18 cellular contexts compared by ENCODE assay signal in the genomic region with DNA sequence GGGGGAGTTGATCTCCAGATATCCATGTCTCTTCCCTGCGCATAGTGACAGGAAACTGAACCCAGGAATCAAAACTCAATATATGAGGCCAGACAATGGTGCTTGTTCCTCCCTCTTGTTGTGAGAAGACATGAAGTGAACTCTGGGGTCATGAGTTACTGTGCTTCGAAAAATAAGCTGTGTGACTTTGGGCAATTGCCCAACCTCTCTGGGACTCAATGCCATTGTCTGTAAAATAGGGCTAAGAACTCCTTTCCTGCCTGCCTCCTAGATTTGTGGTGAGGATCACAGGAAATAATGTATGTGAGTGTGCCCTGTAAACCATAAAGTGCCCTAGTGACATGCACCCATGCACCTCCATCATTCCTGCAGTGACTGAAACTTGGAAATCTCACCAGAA. TPM values are rescaled to one million over a fixed set of nuclear protein-coding genes. Genes with fewer than 3 reads are reported as not detected.
DNase-seq lines count a peak whose midpoint lies in the region; ATAC-seq, FAIRE-seq and TF ChIP-seq lines count a peak whose summit lies in the region.
"Had no signal": no experiment of that assay in that cellular context is flagged by ENCODE, and none has a peak within 500 bp of the region (broad histone marks: within the 10 kb centered on the region; RNA-seq: fewer than 3 reads in every experiment).

No MANE protein-coding gene starts in this region.

- peak overlapping the region; percentile 99 for H3K4me2 ChIP-seq in PC-9
- H3K4me2 ChIP-seq in GM23338 = no peak overlapping the region

- H3K4me1 ChIP-seq in PC-9 (replicated peaks; ENCODE audit: insufficient read depth) (peaks cover 84% of the 10 kb centered on the region), gastroesophageal sphincter (peaks cover 9 to 81% (median 18%) of the 10 kb centered on the region in 3 donors), GM23338 (ENCODE audit: insufficient read depth) (peaks cover 9% of the 10 kb centered on the region)

- no peak for TF ChIP-seq POLR2A in gastroesophageal sphincter (IDR thresholded peaks at IDR 0.05)

- H3K9me3 Mint-ChIP-seq in stimulated activated memory B cell treated with anti-CD40 and anti-IgM and Interleukin-4, amounts not matched to agents 10 μg/mL and 1 μg/mL and 100 μg/mL, for 72 hours = no peaks in the 10 kb centered on the region
- H3K9me3 Mint-ChIP-seq in GM23338 = peaks cover 9% of the 10 kb centered on the region
- H3K9me3 Mint-ChIP-seq: activated T-helper 2 cell treated with anti-CD3 and anti-CD28 coated beads, Interferon-gamma antibody, Interleukin-2, Interleukin-4, amounts not matched to agents 10 μg/mL and 5 μg/mL and 100 μg/mL, durations not matched to agents 14 hours and 24 hours and 36 hours; natural killer cell; stimulated activated effector memory CD8-positive, alpha-beta T cell treated with anti-CD3 and anti-CD28 coated beads, Interleukin-12 subunit alpha, Interleukin-12 subunit beta, amount 100 ng/mL, for 72 hours had no signal

- DNase-seq in GM19239 (ENCODE audit: insufficient read length, low spot score) = no peak
- no peak for DNase-seq in PC-9
- DNase-seq in GM23338 (ENCODE audit: low spot score) = no peak
- no peak for DNase-seq in activated naive CD4-positive, alpha-beta T cell (lab: John Stamatoyannopoulos, UW)
- no peak for DNase-seq in NCI-H345 treated with DMSO at 0.1 percent for 48 hours (lab: John Stamatoyannopoulos, UW; ENCODE audit: unreplicated experiment)
- no peak for DNase-seq in NCI-H2029 (lab: John Stamatoyannopoulos, UW)
- DNase-seq: DND-41, heart left ventricle, IMR-90, natural killer cell, OCI-M1 had no signal

- intact Hi-C loops in PC-9 (cut with micrococcal nuclease; ENCODE audit: unreplicated experiment) = loop anchor here (2.0 kb wide), 1 partner anchor 1105 kb away; the partner anchor contains the start of gene HBP1

- H3K4me3 ChIP-seq in PC-9 (no peak overlapping the region), gastroesophageal sphincter (no peak overlapping the region), GM23338 (no peak overlapping the region)
- H3K4me3 ChIP-seq: HAP-1, heart left ventricle, upper lobe of left lung had no signal

- H2AFZ ChIP-seq in PC-9 (no peak overlapping the region), GM23338 (no peak overlapping the region)

- H3K36me3 Mint-ChIP-seq in stimulated activated memory B cell treated with anti-CD40 and anti-IgM and Interleukin-4, amounts not matched to agents 10 μg/mL and 1 μg/mL and 100 μg/mL, for 72 hours = no peaks in the 10 kb centered on the region
- peaks cover 4% of the 10 kb centered on the region; the same call in 2 of the 3 replicates for H3K36me3 Mint-ChIP-seq in GM23338 (ENCODE audit: low read depth)
- H3K36me3 Mint-ChIP-seq: natural killer cell; stimulated activated effector memory CD8-positive, alpha-beta T cell treated with anti-CD3 and anti-CD28 coated beads, Interleukin-12 subunit alpha, Interleukin-12 subunit beta, amount 100 ng/mL, for 72 hours had no signal

- TF ChIP-seq CTCF in PC-9 (conservative IDR thresholded peaks at IDR 0.05) (no peak), gastroesophageal sphincter (IDR thresholded peaks at IDR 0.05) (no peak), GM23338 (conservative IDR thresholded peaks at IDR 0.05; ENCODE audit: low read depth in 2 of 2) (no peak)

- H4K20me1 ChIP-seq in PC-9 (ENCODE audit: insufficient read depth) = no peaks in the 10 kb centered on the region
- no peaks in the 10 kb centered on the region for H4K20me1 ChIP-seq in GM23338 (replicated peaks; ENCODE audit: insufficient read depth)

- no TSS peak for BruUV-seq in PC-9 (replicated peaks; lab: Mats Ljungman, UMichigan)

- CTCF ChIA-PET in PC-9 (lab: Charles Lee) = no interaction called here

- 92% methylated on average over 2 of the region's 2 CpGs; no CpG with 5 or more reads in 1 of the 2 donors for WGBS in gastroesophageal sphincter (ENCODE audit: low coverage in 1 of 2), 2 donors

- no peaks in the 10 kb centered on the region for H3K36me3 ChIP-seq in PC-9 (ENCODE audit: low read depth)
- H3K36me3 ChIP-seq in gastroesophageal sphincter = no peaks in the 10 kb centered on the region
- no peaks in the 10 kb centered on the region for H3K36me3 ChIP-seq in GM23338 (ENCODE audit: insufficient read depth)
- H3K36me3 ChIP-seq: HAP-1, heart left ventricle, upper lobe of left lung had no signal

- ATAC-seq in gastroesophageal sphincter (no peak), GM23338 (no peak)
- ATAC-seq in stimulated activated memory B cell treated with anti-CD40 and anti-IgM and Interleukin-4, amounts not matched to agents 10 μg/mL and 1 μg/mL and 100 μg/mL, for 72 hours = no peak
- ATAC-seq: activated CD4-positive, CD25-positive, alpha-beta regulatory T cell treated with anti-CD3 and anti-CD28 coated beads, Interleukin-2, amount 50 U/mL, for 24 hours; heart left ventricle; natural killer cell; stimulated activated effector memory CD8-positive, alpha-beta T cell treated with anti-CD3 and anti-CD28 coated beads, Interleukin-12 subunit alpha, Interleukin-12 subunit beta, amount 100 ng/mL, for 72 hours had no signal

- H3K27ac Mint-ChIP-seq in stimulated activated memory B cell treated with anti-CD40 and anti-IgM and Interleukin-4, amounts not matched to agents 10 μg/mL and 1 μg/mL and 100 μg/mL, for 72 hours = peak overlapping the region; percentile 86
- no peak overlapping the region for H3K27ac Mint-ChIP-seq in GM23338
- H3K27ac Mint-ChIP-seq: natural killer cell had no signal

- no peak overlapping the region for H3K4me3 Mint-ChIP-seq in stimulated activated memory B cell treated with anti-CD40 and anti-IgM and Interleukin-4, amounts not matched to agents 10 μg/mL and 1 μg/mL and 100 μg/mL, for 72 hours
- H3K4me3 Mint-ChIP-seq in GM23338 = no peak overlapping the region
- H3K4me3 Mint-ChIP-seq: natural killer cell; stimulated activated effector memory CD8-positive, alpha-beta T cell treated with anti-CD3 and anti-CD28 coated beads, Interleukin-12 subunit alpha, Interleukin-12 subunit beta, amount 100 ng/mL, for 72 hours had no signal

- H3K27ac ChIP-seq in PC-9 (peak overlapping the region; percentile 84), gastroesophageal sphincter (peak overlapping the region in 3 of 4 donors; percentile 85 to 91 (median 87)), GM23338 (ENCODE audit: low read depth) (no peak overlapping the region)

- H3K27me3 Mint-ChIP-seq in stimulated activated memory B cell treated with anti-CD40 and anti-IgM and Interleukin-4, amounts not matched to agents 10 μg/mL and 1 μg/mL and 100 μg/mL, for 72 hours = no peaks in the 10 kb centered on the region
- peaks cover 2% of the 10 kb centered on the region for H3K27me3 Mint-ChIP-seq in GM23338 (ENCODE audit: insufficient read depth, low read depth, poor library complexity)

- no peaks in the 10 kb centered on the region for H3K9me2 ChIP-seq in PC-9 (ENCODE audit: insufficient read depth)
- H3K9me2 ChIP-seq in GM23338 (ENCODE audit: insufficient read depth) = no peaks in the 10 kb centered on the region

- no peak for TF ChIP-seq EP300 in gastroesophageal sphincter (IDR thresholded peaks at IDR 0.05)

- POLR2A ChIA-PET in PC-9 (lab: Charles Lee; ENCODE audit: unreplicated experiment) = no interaction called here

- H3F3A ChIP-seq in PC-9 (ENCODE audit: insufficient read depth, low read depth) (peaks cover 61% of the 10 kb centered on the region), GM23338 (replicated peaks; ENCODE audit: low read depth) (no peaks in the 10 kb centered on the region)

- H3K79me2 ChIP-seq in PC-9 (ENCODE audit: low read depth) (no peaks in the 10 kb centered on the region), GM23338 (replicated peaks; ENCODE audit: insufficient read depth) (no peaks in the 10 kb centered on the region)

- H3K4me1 Mint-ChIP-seq in stimulated activated memory B cell treated with anti-CD40 and anti-IgM and Interleukin-4, amounts not matched to agents 10 μg/mL and 1 μg/mL and 100 μg/mL, for 72 hours = peaks cover 89% of the 10 kb centered on the region
- peaks cover 15% of the 10 kb centered on the region for H3K4me1 Mint-ChIP-seq in GM23338

- H3K27me3 ChIP-seq in PC-9 (ENCODE audit: insufficient read depth, low read depth) (no peaks in the 10 kb centered on the region), gastroesophageal sphincter (no peaks in the 10 kb centered on the region), GM23338 (ENCODE audit: insufficient read depth) (no peaks in the 10 kb centered on the region)
- H3K27me3 ChIP-seq: heart left ventricle, upper lobe of left lung had no signal

- FAIRE-seq in GM19239 (lab: Jason Lieb, UNC) = peak; percentile 23

- no peaks in the 10 kb centered on the region for H3K9me3 ChIP-seq in PC-9 (ENCODE audit: insufficient read depth, low read depth)
- no peaks in the 10 kb centered on the region for H3K9me3 ChIP-seq in gastroesophageal sphincter
- H3K9me3 ChIP-seq: HAP-1, heart left ventricle, upper lobe of left lung had no signal

TF ChIP-seq in GM23338, 12 proteins besides CTCF, POLR2A, EP300 and RAD21 (continues in another document):
- TF ChIP-seq POLR2AphosphoS5 (IDR thresholded peaks at IDR 0.05; ENCODE audit: low read depth) = no peak
- no peak for TF ChIP-seq CREB1 (CRISPR knock-in tag; IDR thresholded peaks at IDR 0.05; ENCODE audit: low read depth)
- TF ChIP-seq NANOG (IDR thresholded peaks at IDR 0.05; ENCODE audit: borderline replicate concordance) = no peak
- no peak for TF ChIP-seq ZNF114 (CRISPR knock-in tag; IDR thresholded peaks at IDR 0.05)
- TF ChIP-seq EZH2phosphoT487 (IDR thresholded peaks at IDR 0.05; ENCODE audit: unreplicated experiment) = no peak
- no peak for TF ChIP-seq ZNF331 (CRISPR knock-in tag; IDR thresholded peaks at IDR 0.05; ENCODE audit: low read depth)
- TF ChIP-seq, protein P1, sequence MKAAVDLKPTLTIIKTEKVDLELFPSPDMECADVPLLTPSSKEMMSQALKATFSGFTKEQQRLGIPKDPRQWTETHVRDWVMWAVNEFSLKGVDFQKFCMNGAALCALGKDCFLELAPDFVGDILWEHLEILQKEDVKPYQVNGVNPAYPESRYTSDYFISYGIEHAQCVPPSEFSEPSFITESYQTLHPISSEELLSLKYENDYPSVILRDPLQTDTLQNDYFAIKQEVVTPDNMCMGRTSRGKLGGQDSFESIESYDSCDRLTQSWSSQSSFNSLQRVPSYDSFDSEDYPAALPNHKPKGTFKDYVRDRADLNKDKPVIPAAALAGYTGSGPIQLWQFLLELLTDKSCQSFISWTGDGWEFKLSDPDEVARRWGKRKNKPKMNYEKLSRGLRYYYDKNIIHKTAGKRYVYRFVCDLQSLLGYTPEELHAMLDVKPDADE (IDR thresholded peaks at IDR 0.05) = no peak
- no peak for TF ChIP-seq JUNB (IDR thresholded peaks at IDR 0.05; ENCODE audit: unreplicated experiment)
- no peak for TF ChIP-seq EZH2 (IDR thresholded peaks at IDR 0.05; ENCODE audit: low read depth, unreplicated experiment)

RNA-seq across cellular contexts. Expression of gene SYPL1, which starts 48.4 kb away (rescaled TPM):
- 83.9 and 102 TPM in 2 replicates for total RNA-seq in PC-9 (2021)
- total RNA-seq in gastroesophageal sphincter = 100 to 1,000 TPM in 1 of 4 donors, 10 to 100 TPM in 3; 80.0 to 132 (median 93.2) TPM
- 52.7 and 78.1 TPM in 2 replicates for total RNA-seq in GM23338 (2014; rRNA removed; shearing (Covaris generic))
- 39.0 and 39.3 TPM in 2 replicates for polyA plus RNA-seq in GM23338 (2016; fragmentation: Nextera tagmentation; extraction: Ambion mirVana)
